In genomic region chr6:43929511-43929910, GRCh38 we compare ENCODE assay signal across 22 cellular contexts.
DNase-seq lines count a peak whose midpoint lies in the region; ATAC-seq and TF ChIP-seq lines count a peak whose summit lies in the region.
"Had no signal": no experiment of that assay in that cellular context is flagged by ENCODE, and none has a peak within 500 bp of the region (broad histone marks: within the 10 kb centered on the region; RNA-seq: fewer than 3 reads in every experiment).

No MANE protein-coding gene starts in this region.

- peaks cover 26% of the 10 kb centered on the region for H3K4me1 Mint-ChIP-seq in Caco-2 (ENCODE audit: low read depth, unreplicated experiment)

- H3K4ac ChIP-seq in IMR-90 (ENCODE audit: low read depth, low read length), result peak overlapping the region; percentile 19; the same call in 1 of the 2 replicates

- peak overlapping the region; percentile 47 for H2BK120ac ChIP-seq in IMR-90 (ENCODE audit: low read depth, low read length)

- POLR2A ChIA-PET in Caco-2 (lab: Charles Lee) (no interaction called here), IMR-90 (lab: Charles Lee; ENCODE audit: unreplicated experiment) (no interaction called here)

- H3K4me3 Mint-ChIP-seq in Caco-2 (ENCODE audit: unreplicated experiment), result no peak overlapping the region
- H3K4me3 Mint-ChIP-seq: IgD-negative memory B cell had no signal

- DNase-seq in Caco-2, result no peak
- no peak for DNase-seq in IMR-90
- DNase-seq in lower lobe of right lung, result peak; percentile 23
- peak; percentile 52 for DNase-seq in upper lobe of right lung
- no peak for DNase-seq in central memory CD4-positive, alpha-beta T cell
- DNase-seq in D341Med (ENCODE audit: low spot score), result no peak
- DNase-seq in ecto neural progenitor cell (ENCODE audit: low spot score), result no peak
- DNase-seq: BE2C, DMS53, GM23248, NCI-H1048, NCI-H1417, NCI-H1694, NCI-H2029 treated with DMSO at 0.1 percent for 48 hours, NCI-H226, NCI-H510A, NCI-H69, SK-N-SH, SW 1271 had no signal

- H3K27ac ChIP-seq in IMR-90 (ENCODE audit: insufficient read depth, low read length), result no peak overlapping the region
- no peak overlapping the region for H3K27ac ChIP-seq in lower lobe of right lung
- no peak overlapping the region for H3K27ac ChIP-seq in upper lobe of right lung
- H3K27ac ChIP-seq: GM23248, Peyer's patch had no signal

- no peak overlapping the region for H3K18ac ChIP-seq in IMR-90 (ENCODE audit: low read depth, low read length)

- H2BK15ac ChIP-seq in IMR-90 (ENCODE audit: low read depth, low read length), result peak overlapping the region; percentile 40; the same call in 2 of the 3 replicates

- 100% methylated on average over 2 of the region's 5 CpGs; no CpG with 5 or more reads in 1 of the 2 experiments for WGBS in IMR-90 (ENCODE audit: extremely low coverage in 2 of 2, insufficient read length in 1 of 2), 2 experiments

- H3K36me3 ChIP-seq in Caco-2 (ENCODE audit: control insufficient read depth, insufficient read depth, low read length) (no peaks in the 10 kb centered on the region), IMR-90 (ENCODE audit: control insufficient read depth, insufficient read depth, low read length) (no peaks in the 10 kb centered on the region), lower lobe of right lung (no peaks in the 10 kb centered on the region), upper lobe of right lung (no peaks in the 10 kb centered on the region)
- H3K36me3 ChIP-seq: BE2C, HAP-1, Peyer's patch had no signal

- H3K23ac ChIP-seq in IMR-90 (ENCODE audit: low read depth, low read length), result no peak overlapping the region

- intact Hi-C loops in Caco-2 (cut with micrococcal nuclease; ENCODE audit: unreplicated experiment), result no loop called here
- intact Hi-C loops in IMR-90 (cut with micrococcal nuclease), result no loop called here
- intact Hi-C loops in lower lobe of right lung (cut with DNase I), result no loop called here
- intact Hi-C loops in upper lobe of right lung (cut with DNase I), result no loop called here

- H2BK5ac ChIP-seq in IMR-90 (ENCODE audit: low read depth, low read length, poor library complexity, severe bottlenecking), result no peak overlapping the region

- no peak overlapping the region for H3K4me2 ChIP-seq in IMR-90 (ENCODE audit: low read depth, low read length)
- H3K4me2 ChIP-seq: SK-N-SH had no signal

- H3K27me3 ChIP-seq in Caco-2 (replicated peaks; ENCODE audit: control insufficient read depth, insufficient read depth, low read length) (no peaks in the 10 kb centered on the region), IMR-90 (ENCODE audit: control insufficient read depth, insufficient read depth, low read length) (peaks cover 3% of the 10 kb centered on the region), lower lobe of right lung (ENCODE audit: low read depth) (no peaks in the 10 kb centered on the region), upper lobe of right lung (no peaks in the 10 kb centered on the region)
- H3K27me3 ChIP-seq: BE2C, Peyer's patch had no signal

- H3K4me1 ChIP-seq in Caco-2 (peaks cover 40% of the 10 kb centered on the region), IMR-90 (ENCODE audit: control insufficient read depth, insufficient read depth, low read length) (peaks cover 36% of the 10 kb centered on the region), lower lobe of right lung (peaks cover 22% of the 10 kb centered on the region), upper lobe of right lung (peaks cover 14% of the 10 kb centered on the region)

- peak overlapping the region; percentile 57 for H2AK5ac ChIP-seq in IMR-90 (ENCODE audit: low read depth, low read length)

- H3K27me3 Mint-ChIP-seq in Caco-2 (ENCODE audit: insufficient read depth, unreplicated experiment), result no peaks in the 10 kb centered on the region
- H3K27me3 Mint-ChIP-seq: IgD-negative memory B cell had no signal

- no peak for TF ChIP-seq RAD21 in IMR-90 (IDR thresholded peaks at IDR 0.05; ENCODE audit: low read length)

- no peak overlapping the region for H4K8ac ChIP-seq in IMR-90 (ENCODE audit: low read depth in 2 of 2, low read length in 2 of 2)

- peaks cover 24% of the 10 kb centered on the region for H3K9me1 ChIP-seq in IMR-90 (ENCODE audit: insufficient read depth, low read length)

- TF ChIP-seq CTCF in Caco-2 (IDR thresholded peaks at IDR 0.05; ENCODE audit: insufficient read depth in 1 of 2, low read depth in 1 of 2, low read length in 1 of 2, severe bottlenecking in 1 of 2, unreplicated experiment in 1 of 2) (no peak), IMR-90 (conservative IDR thresholded peaks at IDR 0.05; ENCODE audit: low read depth, low read length) (no peak), lower lobe of right lung (IDR thresholded peaks at IDR 0.05) (no peak), upper lobe of right lung (IDR thresholded peaks at IDR 0.05) (no peak)

- H2AK9ac ChIP-seq in IMR-90 (replicated peaks; ENCODE audit: low read depth, low read length, poor library complexity), result no peak overlapping the region

- peaks cover 21% of the 10 kb centered on the region for H3K36me3 Mint-ChIP-seq in Caco-2 (ENCODE audit: insufficient read depth, unreplicated experiment)
- H3K36me3 Mint-ChIP-seq: IgD-negative memory B cell had no signal

- BruUV-seq in Caco-2 (replicated peaks; lab: Mats Ljungman, UMichigan) (no TSS peak), IMR-90 (replicated peaks; lab: Mats Ljungman, UMichigan) (no TSS peak)

- in situ Hi-C loops in IMR-90 (cut with MboI; ENCODE audit: low sequenced_read_pairs), result no loop called here

- H4K91ac ChIP-seq in IMR-90 (ENCODE audit: insufficient read depth, low read depth, low read length), result peak overlapping the region; percentile 55; the same call in 1 of the 2 replicates

- no peaks in the 10 kb centered on the region for H3K9me3 Mint-ChIP-seq in Caco-2 (ENCODE audit: unreplicated experiment)
- H3K9me3 Mint-ChIP-seq: IgD-negative memory B cell had no signal

- no peak for TF ChIP-seq POLR2A in IMR-90 (IDR thresholded peaks at IDR 0.05; ENCODE audit: low read depth, low read length)

- CTCF ChIA-PET in Caco-2 (lab: Charles Lee) (no interaction called here), IMR-90 (lab: Yijun Ruan, JAX) (no interaction called here)

- H2BK20ac ChIP-seq in IMR-90 (ENCODE audit: low read depth, low read length), result peak overlapping the region; percentile 6

- H3K27ac Mint-ChIP-seq in Caco-2 (ENCODE audit: unreplicated experiment), result peak overlapping the region; percentile 73

- no peak overlapping the region for H4K5ac ChIP-seq in IMR-90 (ENCODE audit: low read depth, low read length)

- no peak overlapping the region for H3K14ac ChIP-seq in IMR-90 (replicated peaks; ENCODE audit: low read depth, low read length)

- H3K9me3 ChIP-seq in Caco-2 (no peaks in the 10 kb centered on the region), IMR-90 (ENCODE audit: control insufficient read depth, insufficient read depth, low read length) (no peaks in the 10 kb centered on the region), lower lobe of right lung (no peaks in the 10 kb centered on the region), upper lobe of right lung (no peaks in the 10 kb centered on the region)
- H3K9me3 ChIP-seq: BE2C, HAP-1, Peyer's patch, SK-N-SH had no signal

- no peak overlapping the region for H2AFZ ChIP-seq in IMR-90 (replicated peaks; ENCODE audit: low read length, poor library complexity)
- H2AFZ ChIP-seq: GM23248 had no signal

- H4K20me1 ChIP-seq in IMR-90 (ENCODE audit: insufficient read depth, low read length), result no peaks in the 10 kb centered on the region

- no peak overlapping the region for H3K9ac ChIP-seq in IMR-90 (ENCODE audit: low read depth, low read length)
- H3K9ac ChIP-seq: GM23248, SK-N-SH had no signal

- H3K4me3 ChIP-seq in Caco-2 (ENCODE audit: low read depth, low read length), result no peak overlapping the region
- H3K4me3 ChIP-seq in IMR-90 (ENCODE audit: insufficient read depth, low read depth, low read length), result no peak overlapping the region
- H3K4me3 ChIP-seq in lower lobe of right lung, result no peak overlapping the region
- no peak overlapping the region for H3K4me3 ChIP-seq in upper lobe of right lung
- H3K4me3 ChIP-seq: GM23248, HAP-1, Peyer's patch had no signal

- ATAC-seq in IMR-90 (ENCODE audit: low read depth) (no peak), lower lobe of right lung (no peak), upper lobe of right lung (no peak)

- dilution Hi-C loops in IMR-90 (cut with HindIII; ENCODE audit: low sequenced_read_pairs, unreplicated experiment), result no loop called here

- no peak overlapping the region for H3K56ac ChIP-seq in IMR-90 (ENCODE audit: extremely low read depth, insufficient read depth, low read length)

- no peaks in the 10 kb centered on the region for H3K79me1 ChIP-seq in IMR-90 (ENCODE audit: low read depth in 1 of 2, low read length in 2 of 2)

TF ChIP-seq in IMR-90, 13 proteins besides CTCF, POLR2A, EP300 and RAD21:
- no peak for TF ChIP-seq NFE2L2 (IDR thresholded peaks at IDR 0.05; ENCODE audit: low read depth, low read length)
- no peak for TF ChIP-seq RFX5 (IDR thresholded peaks at IDR 0.05; ENCODE audit: low read depth, low read length)
- TF ChIP-seq FOS (IDR thresholded peaks at IDR 0.05; ENCODE audit: low read depth, low read length), result no peak
- TF ChIP-seq MAFK (IDR thresholded peaks at IDR 0.05; ENCODE audit: low read depth, low read length), result no peak
- no peak for TF ChIP-seq BHLHE40 (IDR thresholded peaks at IDR 0.05; ENCODE audit: low read depth, low read length)
- no peak for TF ChIP-seq MXI1 (IDR thresholded peaks at IDR 0.05; ENCODE audit: borderline replicate concordance, low read depth, low read length)
- no peak for TF ChIP-seq RCOR1 (IDR thresholded peaks at IDR 0.05; ENCODE audit: insufficient replicate concordance, low read length)
- no peak for TF ChIP-seq CEBPB (IDR thresholded peaks at IDR 0.05; ENCODE audit: low read depth, low read length)
- TF ChIP-seq USF2 (IDR thresholded peaks at IDR 0.05; ENCODE audit: low read depth, low read length), result no peak
- no peak for TF ChIP-seq MAZ (IDR thresholded peaks at IDR 0.05; ENCODE audit: borderline replicate concordance, low read depth, low read length)
- TF ChIP-seq SMC3 (IDR thresholded peaks at IDR 0.05; ENCODE audit: low read depth, low read length), result no peak
TF ChIP-seq in IMR-90: peak in this region for 0.

Comparison
In these comparisons a context has a peak if more than half of its experiments do, and no peak if none do; other contexts are left out.
1. DNase-seq: peak in lower lobe of right lung (single experiment) and upper lobe of right lung (single experiment); none in Caco-2 (0 of 2), IMR-90 (single experiment), central memory CD4-positive, alpha-beta T cell (single experiment), D341Med (single experiment) and ecto neural progenitor cell (single experiment).